27 cellular contexts compared by ENCODE assay signal in genomic region chr3:157516928-157517327, GRCh38. TPM values are rescaled to one million over a fixed set of nuclear protein-coding genes. Genes with fewer than 3 reads are reported as not detected.
"Had no signal": no experiment of that assay in that cellular context is flagged by ENCODE, and none has a peak within 500 bp of the region (broad histone marks: within the 10 kb centered on the region; RNA-seq: fewer than 3 reads in every experiment).

No MANE protein-coding gene starts in this region.

- H3K4me1 ChIP-seq: neural progenitor cell, parathyroid adenoma, psoas muscle, right lobe of liver, sigmoid colon, stomach, thyroid gland, upper lobe of left lung, vagina had no signal

- H3K27me3 ChIP-seq: neural progenitor cell, ovary, right lobe of liver, sigmoid colon, stomach, thyroid gland, tibial nerve, upper lobe of left lung, vagina had no signal

- H3K36me3 ChIP-seq: neural progenitor cell, ovary, right lobe of liver, sigmoid colon, stomach, thoracic aorta, thyroid gland, tibial nerve, upper lobe of left lung, vagina had no signal

- H3K4me3 ChIP-seq: neural progenitor cell, ovary, psoas muscle, right lobe of liver, sigmoid colon, stomach, thoracic aorta, thyroid gland, tibial nerve, upper lobe of left lung, vagina had no signal

- H3K9me3 Mint-ChIP-seq: natural killer cell treated with Interleukin-12 subunit alpha and Interleukin-12 subunit beta and Interleukin-15 and Interleukin-18, amount 100 ng/mL, for 72 hours; stimulated activated effector memory CD8-positive, alpha-beta T cell treated with anti-CD3 and anti-CD28 coated beads, Interleukin-12 subunit alpha, Interleukin-12 subunit beta, amount 100 ng/mL, for 72 hours; stimulated activated naive CD8-positive, alpha-beta T cell treated with anti-CD3 and anti-CD28 coated beads, Interleukin-15, Interleukin-2, amounts not matched to agents 100 ng/mL and 50 ng/mL, for 24 hours had no signal

- H3K9ac ChIP-seq: neural progenitor cell, parathyroid adenoma had no signal

- H3K79me2 ChIP-seq: parathyroid adenoma had no signal

- H3K27me3 Mint-ChIP-seq: natural killer cell treated with Interleukin-12 subunit alpha and Interleukin-12 subunit beta and Interleukin-15 and Interleukin-18, amount 100 ng/mL, for 72 hours; progenitor cell of endocrine pancreas; stimulated activated naive B cell treated with anti-CD40 and anti-IgM and Interleukin-4, amounts not matched to agents 10 μg/mL and 1 μg/mL and 100 μg/mL, for 72 hours; stimulated activated naive CD8-positive, alpha-beta T cell treated with anti-CD3 and anti-CD28 coated beads, Interleukin-15, Interleukin-2, amounts not matched to agents 100 ng/mL and 50 ng/mL, for 24 hours had no signal

- H3K27ac ChIP-seq: neural progenitor cell, ovary, parathyroid adenoma, psoas muscle, right lobe of liver, sigmoid colon, stomach, thoracic aorta, thyroid gland, tibial nerve, upper lobe of left lung, vagina had no signal

- ATAC-seq: natural killer cell treated with Interleukin-12 subunit alpha and Interleukin-12 subunit beta and Interleukin-15 and Interleukin-18, amount 100 ng/mL, for 72 hours; psoas muscle; right cardiac atrium; right lobe of liver; stimulated activated effector memory CD8-positive, alpha-beta T cell treated with anti-CD3 and anti-CD28 coated beads, Interleukin-12 subunit alpha, Interleukin-12 subunit beta, amount 100 ng/mL, for 72 hours; stimulated activated naive B cell treated with anti-CD40 and anti-IgM and Interleukin-4, amounts not matched to agents 10 μg/mL and 1 μg/mL and 100 μg/mL, for 72 hours had no signal

- H3K4me1 Mint-ChIP-seq: neural progenitor cell; stimulated activated effector memory CD8-positive, alpha-beta T cell treated with anti-CD3 and anti-CD28 coated beads, Interleukin-12 subunit alpha, Interleukin-12 subunit beta, amount 100 ng/mL, for 72 hours; stimulated activated naive B cell treated with anti-CD40 and anti-IgM and Interleukin-4, amounts not matched to agents 10 μg/mL and 1 μg/mL and 100 μg/mL, for 72 hours had no signal

- DNase-seq: occipital lobe; ovary; posterior cingulate gyrus; psoas muscle; right cardiac atrium; right lobe of liver; sigmoid colon; small intestine; stimulated activated CD4-positive, alpha-beta T cell treated with anti-CD3 and anti-CD28 coated beads, Interleukin-15, amount 100 ng/mL, for 24 hours; stimulated activated CD4-positive, alpha-beta T cell treated with anti-CD3 and anti-CD28 coated beads, Interleukin-2, amount 100 ng/mL, for 24 hours; stimulated activated CD4-positive, alpha-beta T cell treated with anti-CD3 and anti-CD28 coated beads, Interleukin-2, amount 100 ng/mL, for 48 hours; stimulated activated CD4-positive, alpha-beta T cell treated with anti-CD3 and anti-CD28 coated beads, Interleukin-4, amount 100 ng/mL, for 24 hours; stimulated activated naive B cell treated with anti-CD40 and anti-IgM and Interleukin-4, amounts not matched to agents 10 μg/mL and 1 μg/mL and 100 μg/mL, for 72 hours; stimulated activated naive CD4-positive, alpha-beta T cell treated with Interleukin-2 at 50 U/mL for 16 hours; stomach; thyroid gland; trophoblast cell; upper lobe of left lung had no signal

- H3K4me2 ChIP-seq: neural progenitor cell had no signal

- H3K9me3 ChIP-seq: ovary, psoas muscle, right lobe of liver, sigmoid colon, stomach, thyroid gland, upper lobe of left lung, vagina had no signal

- H3K4me3 Mint-ChIP-seq: natural killer cell treated with Interleukin-12 subunit alpha and Interleukin-12 subunit beta and Interleukin-15 and Interleukin-18, amount 100 ng/mL, for 72 hours; neural progenitor cell; stimulated activated effector memory CD8-positive, alpha-beta T cell treated with anti-CD3 and anti-CD28 coated beads, Interleukin-12 subunit alpha, Interleukin-12 subunit beta, amount 100 ng/mL, for 72 hours; stimulated activated naive B cell treated with anti-CD40 and anti-IgM and Interleukin-4, amounts not matched to agents 10 μg/mL and 1 μg/mL and 100 μg/mL, for 72 hours; stimulated activated naive CD8-positive, alpha-beta T cell treated with anti-CD3 and anti-CD28 coated beads, Interleukin-15, Interleukin-2, amounts not matched to agents 100 ng/mL and 50 ng/mL, for 24 hours had no signal

- H3K27ac Mint-ChIP-seq: natural killer cell treated with Interleukin-12 subunit alpha and Interleukin-12 subunit beta and Interleukin-15 and Interleukin-18, amount 100 ng/mL, for 72 hours; neural progenitor cell; progenitor cell of endocrine pancreas; stimulated activated effector memory CD8-positive, alpha-beta T cell treated with anti-CD3 and anti-CD28 coated beads, Interleukin-12 subunit alpha, Interleukin-12 subunit beta, amount 100 ng/mL, for 72 hours; stimulated activated naive B cell treated with anti-CD40 and anti-IgM and Interleukin-4, amounts not matched to agents 10 μg/mL and 1 μg/mL and 100 μg/mL, for 72 hours; stimulated activated naive CD8-positive, alpha-beta T cell treated with anti-CD3 and anti-CD28 coated beads, Interleukin-15, Interleukin-2, amounts not matched to agents 100 ng/mL and 50 ng/mL, for 24 hours had no signal

- H2AFZ ChIP-seq: neural progenitor cell, parathyroid adenoma had no signal

- H3K36me3 Mint-ChIP-seq: natural killer cell treated with Interleukin-12 subunit alpha and Interleukin-12 subunit beta and Interleukin-15 and Interleukin-18, amount 100 ng/mL, for 72 hours; neural progenitor cell; stimulated activated effector memory CD8-positive, alpha-beta T cell treated with anti-CD3 and anti-CD28 coated beads, Interleukin-12 subunit alpha, Interleukin-12 subunit beta, amount 100 ng/mL, for 72 hours; stimulated activated naive B cell treated with anti-CD40 and anti-IgM and Interleukin-4, amounts not matched to agents 10 μg/mL and 1 μg/mL and 100 μg/mL, for 72 hours had no signal

RNA-seq across cellular contexts. Expression of gene VEPH1, which starts 13.7 kb away (rescaled TPM):
- total RNA-seq: natural killer cell treated with Interleukin-12 subunit alpha and Interleukin-12 subunit beta and Interleukin-15 and Interleukin-18, amount 100 ng/mL, for 72 hours had no signal
